19 cellular contexts compared by ENCODE assay signal in the genomic region with DNA sequence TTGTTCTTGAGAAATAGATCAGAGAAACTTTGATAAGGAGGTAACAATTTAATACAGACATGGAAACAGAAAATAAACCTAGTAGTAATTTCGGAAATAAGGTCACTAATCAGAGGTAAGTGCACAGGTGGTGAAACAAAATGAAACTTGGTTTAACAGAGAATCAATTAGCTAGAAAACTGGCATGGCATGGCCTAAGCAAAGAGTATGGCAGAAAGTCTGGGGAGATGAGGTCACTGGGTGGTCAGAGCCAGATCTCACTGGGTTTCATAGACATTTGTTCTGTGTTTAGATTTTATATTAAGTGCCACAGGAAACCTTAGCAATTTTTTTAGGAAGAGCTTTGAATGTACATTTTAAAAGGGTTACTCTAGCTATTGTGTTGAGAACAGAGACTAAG.
"Had no signal": no experiment of that assay in that cellular context is flagged by ENCODE, and none has a peak within 500 bp of the region (broad histone marks: within the 10 kb centered on the region; RNA-seq: fewer than 3 reads in every experiment).

No MANE protein-coding gene starts in this region.

- H3K4me1 Mint-ChIP-seq: mesothelial cell of epicardium; naive B cell; naive thymus-derived CD8-positive, alpha-beta T cell had no signal

- H3K4me2 ChIP-seq: hepatocyte had no signal

- H3K9me3 ChIP-seq: esophagus muscularis mucosa, gastroesophageal sphincter, left lung, lower lobe of right lung, mucosa of descending colon had no signal

- H3K9me3 Mint-ChIP-seq: mesothelial cell of epicardium had no signal

- H3K36me3 Mint-ChIP-seq: mesothelial cell of epicardium; naive B cell; naive thymus-derived CD8-positive, alpha-beta T cell had no signal

- H3K27ac Mint-ChIP-seq: mesothelial cell of epicardium; naive B cell; naive thymus-derived CD8-positive, alpha-beta T cell had no signal

- H3K4me1 ChIP-seq: esophagus muscularis mucosa, foreskin keratinocyte, gastroesophageal sphincter, heart left ventricle, left lung, lower lobe of right lung had no signal

- ATAC-seq: gastroesophageal sphincter; heart left ventricle; left cardiac atrium; left lung; left ventricle myocardium superior; lower lobe of right lung; mucosa of descending colon; naive thymus-derived CD8-positive, alpha-beta T cell had no signal

- H3K4me3 Mint-ChIP-seq: mesothelial cell of epicardium; naive thymus-derived CD8-positive, alpha-beta T cell had no signal

- H3K36me3 ChIP-seq: esophagus muscularis mucosa, gastroesophageal sphincter, heart left ventricle, left lung, lower lobe of right lung had no signal

- DNase-seq: dermis blood vessel endothelial cell; dorsolateral prefrontal cortex; effector CD4-positive, alpha-beta T cell; effector memory CD4-positive, alpha-beta T cell; heart left ventricle; hypothalamus; left cardiac atrium; left lung; left ventricle myocardium superior; lower lobe of right lung; mucosa of descending colon; naive B cell; naive thymus-derived CD8-positive, alpha-beta T cell had no signal

- H3K27me3 ChIP-seq: dorsolateral prefrontal cortex, esophagus muscularis mucosa, foreskin keratinocyte, gastroesophageal sphincter, heart left ventricle, hepatocyte, left lung had no signal

- H3K27me3 Mint-ChIP-seq: naive B cell; naive thymus-derived CD8-positive, alpha-beta T cell had no signal

- H3K4me3 ChIP-seq: coronary artery, dorsolateral prefrontal cortex, esophagus muscularis mucosa, gastroesophageal sphincter, heart left ventricle, hepatocyte, left lung, lower lobe of right lung, mucosa of descending colon had no signal

- H3K27ac ChIP-seq: coronary artery, dorsolateral prefrontal cortex, esophagus muscularis mucosa, foreskin keratinocyte, gastroesophageal sphincter, heart left ventricle, hepatocyte, left lung, lower lobe of right lung had no signal

- H2AFZ ChIP-seq: hepatocyte had no signal

- H3K79me2 ChIP-seq: hepatocyte had no signal
